Comparison of ENCODE assay signal across 20 cellular contexts in the genomic region with DNA sequence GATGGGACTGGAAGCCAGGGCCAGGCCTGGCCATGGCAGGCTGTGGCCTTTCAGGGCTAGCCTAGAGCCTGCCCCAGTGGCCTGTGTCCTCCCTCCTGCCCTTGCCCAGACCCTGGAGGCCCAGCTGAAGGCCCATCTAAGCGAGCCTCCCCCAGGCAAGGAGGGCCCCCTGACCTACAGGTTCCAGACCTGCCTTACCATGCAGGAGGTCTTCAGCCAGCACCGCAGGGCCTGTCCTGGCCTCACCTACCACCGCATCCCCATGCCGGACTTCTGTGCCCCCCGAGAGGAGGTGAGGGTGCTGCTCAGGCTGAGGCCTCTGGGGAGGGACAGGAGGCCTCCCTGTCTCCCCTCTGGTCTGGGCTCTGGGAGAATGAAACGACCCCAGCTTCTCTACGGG.
DNase-seq lines count a peak whose midpoint lies in the region; ATAC-seq and TF ChIP-seq lines count a peak whose summit lies in the region.
"Had no signal": no experiment of that assay in that cellular context is flagged by ENCODE, and none has a peak within 500 bp of the region (broad histone marks: within the 10 kb centered on the region; RNA-seq: fewer than 3 reads in every experiment).

No MANE protein-coding gene starts in this region.

- H3K4ac ChIP-seq in neuronal stem cell (ENCODE audit: low read length) = no peak overlapping the region

- peaks cover 5% of the 10 kb centered on the region for H3K4me1 Mint-ChIP-seq in T-helper 17 cell
- H3K4me1 Mint-ChIP-seq: CD4-positive, alpha-beta memory T cell had no signal

- no CpG with 5 or more reads among the region's 7 CpGs for WGBS in neuronal stem cell (ENCODE audit: extremely low coverage in 2 of 2, insufficient read length in 2 of 2, insufficient replicate concordance in 1 of 2), 2 donors

- H2AK5ac ChIP-seq in neuronal stem cell (ENCODE audit: low read depth, low read length) = peak overlapping the region; percentile 43

- no peak overlapping the region for H3K9ac ChIP-seq in BLaER1
- H3K9ac ChIP-seq in neuronal stem cell (ENCODE audit: low read depth, low read length, poor library complexity) = no peak overlapping the region

- no peak overlapping the region for H3K4me3 Mint-ChIP-seq in T-helper 17 cell
- H3K4me3 Mint-ChIP-seq: CD4-positive, alpha-beta memory T cell had no signal

- H3K4me2 ChIP-seq in BLaER1 (no peak overlapping the region), neuronal stem cell (ENCODE audit: insufficient read depth, low read length, poor library complexity, severe bottlenecking) (no peak overlapping the region)
- H3K4me2 ChIP-seq: A549 had no signal

- H3K4me1 ChIP-seq in BLaER1 (peaks cover 14% of the 10 kb centered on the region), neuronal stem cell (ENCODE audit: control insufficient read depth in 2 of 2, insufficient read depth in 1 of 2, low read depth in 1 of 2, low read length in 2 of 2) (peaks cover 7 to 17% of the 10 kb centered on the region in 2 donors), upper lobe of right lung (no peaks in the 10 kb centered on the region)
- H3K4me1 ChIP-seq: A549, BE2C had no signal

- DNase-seq in T-helper 17 cell (no peak), neuronal stem cell (ENCODE audit: low spot score) (no peak), upper lobe of right lung (no peak), NCI-H1417 (lab: John Stamatoyannopoulos, UW) (no peak)
- DNase-seq: 8988T; ACHN; AML-193; BE2C; C1 segment of cervical spinal cord; Calu3; CD4-positive, alpha-beta memory T cell; COR-L47; DMS53; DND-41; GOT3; HCEC 1CT had no signal

- peaks cover 5% of the 10 kb centered on the region for H3K36me3 Mint-ChIP-seq in T-helper 17 cell (ENCODE audit: low read depth)
- H3K36me3 Mint-ChIP-seq: CD4-positive, alpha-beta memory T cell had no signal

- H2BK15ac ChIP-seq in neuronal stem cell (ENCODE audit: low read length) = no peak overlapping the region

- H3K9me3 ChIP-seq in BLaER1 (no peaks in the 10 kb centered on the region), T-helper 17 cell (ENCODE audit: control insufficient read depth, low read length, poor library complexity, severe bottlenecking) (no peaks in the 10 kb centered on the region), neuronal stem cell (replicated peaks in 1 of 2; ENCODE audit: control insufficient read depth in 2 of 2, insufficient read depth in 1 of 2, low read depth in 1 of 2, low read length in 2 of 2) (no peaks in the 10 kb centered on the region), upper lobe of right lung (no peaks in the 10 kb centered on the region)
- H3K9me3 ChIP-seq: A549, BE2C had no signal

- H3K36me3 ChIP-seq in BLaER1 (peaks cover 90% of the 10 kb centered on the region), neuronal stem cell (replicated peaks in 1 of 2; ENCODE audit: control insufficient read depth in 2 of 2, insufficient read depth in 2 of 2, low read length in 2 of 2) (peaks cover 0 to 10% of the 10 kb centered on the region in 2 donors), upper lobe of right lung (no peaks in the 10 kb centered on the region)
- H3K36me3 ChIP-seq: BE2C had no signal

- no peak overlapping the region for H2AFZ ChIP-seq in neuronal stem cell (ENCODE audit: low read length)

- H3K27ac ChIP-seq in BLaER1 (0 out of 2 replicates have a peak overlapping the region, but pooled peaks have one; percentile 9), neuronal stem cell (replicated peaks; ENCODE audit: low read length) (no peak overlapping the region), upper lobe of right lung (no peak overlapping the region)
- H3K27ac ChIP-seq: A549 had no signal

- peaks cover 8% of the 10 kb centered on the region; the same call in 1 of the 2 replicates for H4K20me1 ChIP-seq in BLaER1

- no peak overlapping the region for H3K4me3 ChIP-seq in BLaER1
- H3K4me3 ChIP-seq in neuronal stem cell (ENCODE audit: low read length in 2 of 2) = no peak overlapping the region
- H3K4me3 ChIP-seq in upper lobe of right lung = no peak overlapping the region
- H3K4me3 ChIP-seq: A549 had no signal

- H3K18ac ChIP-seq in neuronal stem cell (ENCODE audit: low read length) = peak overlapping the region; percentile 57

- H2BK120ac ChIP-seq in neuronal stem cell (ENCODE audit: low read depth, low read length) = no peak overlapping the region

- H3K27ac Mint-ChIP-seq in T-helper 17 cell = peak overlapping the region; percentile 43
- H3K27ac Mint-ChIP-seq: CD4-positive, alpha-beta memory T cell had no signal

- TF ChIP-seq CTCF in upper lobe of right lung (IDR thresholded peaks at IDR 0.05) = no peak

- H3K27me3 ChIP-seq in BLaER1 (no peaks in the 10 kb centered on the region), neuronal stem cell (ENCODE audit: control insufficient read depth in 3 of 3, insufficient read depth in 3 of 3, low read depth in 1 of 3, low read length in 3 of 3) (no peaks in the 10 kb centered on the region), upper lobe of right lung (no peaks in the 10 kb centered on the region)
- H3K27me3 ChIP-seq: BE2C had no signal

- H3K27me3 Mint-ChIP-seq in T-helper 17 cell = peaks cover 8% of the 10 kb centered on the region
- H3K27me3 Mint-ChIP-seq: CD4-positive, alpha-beta memory T cell had no signal

- no peak for ATAC-seq in T-helper 17 cell
- ATAC-seq in upper lobe of right lung = peak; percentile 2
- ATAC-seq in HG03571 (IDR thresholded peaks at IDR 0.05; ENCODE audit: unreplicated experiment) = no peak
- ATAC-seq in GM18520 (IDR thresholded peaks at IDR 0.05; ENCODE audit: unreplicated experiment) = no peak

- peak overlapping the region; percentile 17 for H3K14ac ChIP-seq in neuronal stem cell (ENCODE audit: low read length)

- no peaks in the 10 kb centered on the region for H3K79me1 ChIP-seq in neuronal stem cell (ENCODE audit: low read depth, low read length)

- H4K91ac ChIP-seq in neuronal stem cell (ENCODE audit: low read depth, low read length, poor library complexity) = no peak overlapping the region

- peak overlapping the region; percentile 85 for H2BK5ac ChIP-seq in neuronal stem cell (ENCODE audit: low read length)

- H3K23ac ChIP-seq in neuronal stem cell (ENCODE audit: low read depth, low read length, poor library complexity) = peak overlapping the region; percentile 34

- intact Hi-C loops in upper lobe of right lung (cut with DNase I) = loop anchor here (5.0 kb wide), 1 partner anchor 77 kb away; no protein-coding TSS in a partner anchor

- no peak overlapping the region for H4K8ac ChIP-seq in neuronal stem cell (ENCODE audit: low read depth, low read length)

- H2BK12ac ChIP-seq in neuronal stem cell (ENCODE audit: low read length) = no peak overlapping the region
